In genomic region chr1:150165622-150166612, GRCh38 we compare ENCODE assay signal across 8 cellular contexts. TPM values are rescaled to one million over a fixed set of nuclear protein-coding genes. Genes with fewer than 3 reads are reported as not detected.
DNase-seq lines count a peak whose midpoint lies in the region; ATAC-seq and TF ChIP-seq lines count a peak whose summit lies in the region.

No MANE protein-coding gene starts in this region.

- no peaks in the 10 kb centered on the region for H3K36me3 ChIP-seq in skeletal muscle tissue (ENCODE audit: control insufficient read depth in 3 of 3, insufficient read depth in 3 of 3, low read length in 3 of 3)

- H3K9me3 ChIP-seq in AG04450 (ENCODE audit: control insufficient read depth, insufficient read depth, low read length) (no peaks in the 10 kb centered on the region), skeletal muscle tissue (ENCODE audit: control insufficient read depth in 3 of 3, low read length in 3 of 3) (no peaks in the 10 kb centered on the region)

- POLR2A ChIA-PET in AG04450 (lab: Yijun Ruan, JAX) = interaction anchor here (0.6 to 1.8 kb wide), 3 partner anchors 16 to 278 kb away, joined by 4 to 7 read pairs (median 4); partner anchors contain the start of gene PLEKHO1

- H3K9ac ChIP-seq in skeletal muscle tissue (ENCODE audit: low read depth in 1 of 3, low read length in 3 of 3) = no peak overlapping the region

- peaks cover 23 to 31% (median 26%) of the 10 kb centered on the region in 3 donors for H3K4me1 ChIP-seq in skeletal muscle tissue (ENCODE audit: control insufficient read depth in 3 of 3, insufficient read depth in 3 of 3, low read length in 3 of 3)

- ATAC-seq in HG03159 (IDR thresholded peaks at IDR 0.05; ENCODE audit: unreplicated experiment) (no peak), GM18517 (IDR thresholded peaks at IDR 0.05; ENCODE audit: unreplicated experiment) (no peak)

- no peak for DNase-seq in AG04450 (ENCODE audit: low read depth, low spot score)
- DNase-seq in NCI-H526 treated with DMSO at 0.1 percent for 48 hours (lab: John Stamatoyannopoulos, UW) = peak; percentile 52
- peak; percentile 57 for DNase-seq in activated CD8-positive, alpha-beta memory T cell treated with anti-CD3 and anti-CD28 coated beads, Interleukin-2, amount 50 U/mL, for 4 hours
- DNase-seq in fibroblast of the aortic adventitia (ENCODE audit: low read depth) = peak; percentile 54

- no peaks in the 10 kb centered on the region for H3K27me3 ChIP-seq in AG04450 (ENCODE audit: control insufficient read depth, insufficient read depth, low read length)
- no peaks in the 10 kb centered on the region for H3K27me3 ChIP-seq in skeletal muscle tissue (ENCODE audit: control insufficient read depth in 3 of 3, insufficient read depth in 3 of 3, low read length in 3 of 3)

- CTCF ChIA-PET in AG04450 (lab: Charles Lee) = interaction anchor here (0.5 to 11.4 kb wide), 15 partner anchors 9 to 117 kb away, joined by 3 to 238 read pairs (median 4); partner anchors contain the start of gene VPS45

- TF ChIP-seq CTCF in AG04450 (IDR thresholded peaks at IDR 0.05; ENCODE audit: low read depth, low read length) (peak; percentile 80), GM12872 (IDR thresholded peaks at IDR 0.05; ENCODE audit: insufficient read depth, low read depth, low read length) (peak; percentile 87), fibroblast of the aortic adventitia (IDR thresholded peaks at IDR 0.05; ENCODE audit: insufficient read depth, low read length) (peak; percentile 78)

- H3K4me3 ChIP-seq in AG04450 (ENCODE audit: low read depth, low read length) (no peak overlapping the region), fibroblast of the aortic adventitia (ENCODE audit: low read depth, low read length) (no peak overlapping the region), skeletal muscle tissue (ENCODE audit: low read length in 3 of 3) (no peak overlapping the region)

- H3K27ac ChIP-seq in AG04450 (ENCODE audit: low read depth, low read length) (no peak overlapping the region), skeletal muscle tissue (ENCODE audit: low read depth, low read length) (peak overlapping the region; percentile 95)

RNA-seq across cellular contexts. Expression of gene PLEKHO1, which starts 16.2 kb away (rescaled TPM):
- polyA plus RNA-seq in AG04450 (2011; rRNA removed) = 62.0 and 73.4 TPM in 2 replicates
- 59.9 and 86.9 TPM in 2 replicates for polyA minus RNA-seq in AG04450 (2011; rRNA and poly(A)+ RNA removed)
- total RNA-seq in fibroblast of the aortic adventitia (ENCODE audit: low replicate concordance) = 27.7 and 43.6 TPM in 2 replicates
- total RNA-seq in skeletal muscle tissue = 70.5 TPM
